In the genomic region with DNA sequence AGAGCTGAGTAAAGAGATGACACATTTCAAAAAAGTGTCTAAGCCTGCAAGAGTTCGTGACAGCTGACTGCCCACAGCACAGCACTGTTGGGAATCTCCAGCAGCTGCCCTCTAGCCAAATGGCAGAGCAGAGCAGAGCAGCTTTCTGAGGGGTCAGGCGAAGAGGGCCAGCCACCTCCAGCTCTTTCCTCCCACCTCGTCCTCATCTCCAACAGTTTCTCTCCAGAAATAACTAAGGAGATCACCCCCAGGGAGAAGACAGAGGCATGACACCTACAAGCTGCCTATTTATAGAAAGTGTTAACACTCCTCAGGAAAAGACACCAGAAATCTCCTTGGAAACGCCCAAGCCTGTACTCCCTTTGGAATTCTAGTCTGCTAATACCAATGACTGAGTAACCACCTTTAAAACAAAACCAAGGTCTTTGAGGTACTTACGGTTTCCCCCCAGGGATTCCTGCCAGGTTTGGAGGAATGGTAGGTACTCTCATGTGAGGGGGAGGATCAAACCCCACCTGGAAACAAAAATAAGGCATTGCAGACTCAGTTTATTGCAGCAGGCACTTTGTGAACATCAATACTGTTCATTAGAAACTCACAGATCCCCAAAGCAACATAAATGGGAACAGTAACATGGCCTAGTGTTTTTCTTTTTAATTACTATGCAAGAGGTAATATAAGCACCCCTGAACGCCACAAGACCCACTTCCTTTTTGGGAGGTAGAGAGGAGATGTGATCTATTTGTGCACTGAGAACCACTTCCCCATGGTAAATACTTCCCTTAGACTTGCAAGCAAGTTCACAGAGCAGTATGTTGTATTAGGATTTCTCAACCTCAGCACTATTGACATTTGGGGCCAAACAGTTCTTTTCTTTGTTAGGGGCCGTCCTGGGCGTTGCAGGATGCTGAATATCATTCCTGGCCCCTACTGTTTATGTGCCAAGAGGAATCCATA, we compare ENCODE assay signal across 11 cellular contexts.
DNase-seq lines count a peak whose midpoint lies in the region; ATAC-seq and TF ChIP-seq lines count a peak whose summit lies in the region.
"Had no signal": no experiment of that assay in that cellular context is flagged by ENCODE, and none has a peak within 500 bp of the region (broad histone marks: within the 10 kb centered on the region; RNA-seq: fewer than 3 reads in every experiment).

No MANE protein-coding gene starts in this region.

- H3K4me1 Mint-ChIP-seq in activated B cell treated with CpG ODN at 0.5 μM for 24 hours, result peaks cover 21% of the 10 kb centered on the region

- H3K36me3 ChIP-seq in BLaER1 treated with 17β-estradiol and CSF1 and Interleukin-3, amounts not matched to agents 10 nM and 100 nM, result peaks cover 0 to 89% (median 58%) of the 10 kb centered on the region in 11 experiments; a peak in 17 of 22 replicates
- peaks cover 32 to 54% of the 10 kb centered on the region in 2 experiments for H3K36me3 ChIP-seq in mesenchymal stem cell (ENCODE audit: control insufficient read depth in 1 of 2, insufficient read depth in 2 of 2, low read depth in 1 of 2, low read length in 2 of 2)

- H2BK15ac ChIP-seq in mesenchymal stem cell (ENCODE audit: low read depth, poor library complexity, severe bottlenecking), result no peak overlapping the region

- H2AK5ac ChIP-seq in mesenchymal stem cell (ENCODE audit: low read length, severe bottlenecking), result no peak overlapping the region

- DNase-seq in activated B cell treated with CpG ODN at 0.5 μM for 24 hours, result no peak
- peak; percentile 72 for DNase-seq in mesenchymal stem cell
- DNase-seq in UCSD-AML1 (lab: John Stamatoyannopoulos, UW; ENCODE audit: unreplicated experiment), result no peak
- DNase-seq: Caco-2, spleen had no signal

- POLR2A ChIA-PET in activated B cell treated with CpG ODN at 0.5 μM for 24 hours (lab: Charles Lee), result no interaction called here

- no peaks in the 10 kb centered on the region for H4K20me1 ChIP-seq in BLaER1 treated with 17β-estradiol and CSF1 and Interleukin-3, amounts not matched to agents 10 nM and 100 nM

- H2AFZ ChIP-seq in mesenchymal stem cell (ENCODE audit: low read depth, low read length), result no peak overlapping the region

- H3K14ac ChIP-seq in mesenchymal stem cell (ENCODE audit: low read length in 2 of 2), result no peak overlapping the region

- H3K4ac ChIP-seq in mesenchymal stem cell (ENCODE audit: low read depth in 1 of 2, low read length in 2 of 2), result peak overlapping the region in 1 of 2 experiments; percentile 57

- no peak overlapping the region for H2BK120ac ChIP-seq in mesenchymal stem cell (ENCODE audit: low read depth, low read length)

- no peak overlapping the region for H3K4me3 ChIP-seq in BLaER1 treated with 17β-estradiol and CSF1 and Interleukin-3, amounts not matched to agents 10 nM and 100 nM
- no peak overlapping the region for H3K4me3 ChIP-seq in mesenchymal stem cell (ENCODE audit: insufficient read depth in 1 of 2, low read depth in 1 of 2, low read length in 2 of 2)
- H3K4me3 ChIP-seq: spleen had no signal

- H3K23ac ChIP-seq in mesenchymal stem cell (ENCODE audit: low read length in 2 of 2), result no peak overlapping the region

- H3K4me1 ChIP-seq in BLaER1 treated with 17β-estradiol and CSF1 and Interleukin-3, amounts not matched to agents 10 nM and 100 nM, result peaks cover 14 to 39% (median 31%) of the 10 kb centered on the region in 10 experiments
- H3K4me1 ChIP-seq in mesenchymal stem cell (ENCODE audit: control insufficient read depth, insufficient read depth, low read depth, low read length), result peaks cover 2% of the 10 kb centered on the region
- H3K4me1 ChIP-seq: Caco-2 had no signal

- H3K4me2 ChIP-seq in BLaER1 treated with 17β-estradiol and CSF1 and Interleukin-3, amounts not matched to agents 10 nM and 100 nM, result peak overlapping the region; percentile 48 to 86 (median 70)
- peak overlapping the region; percentile 5 for H3K4me2 ChIP-seq in mesenchymal stem cell (ENCODE audit: low read length, poor library complexity, severe bottlenecking)

- no peak overlapping the region for H3K18ac ChIP-seq in mesenchymal stem cell (ENCODE audit: low read depth in 1 of 2, low read length in 2 of 2)

- no peaks in the 10 kb centered on the region for H3K27me3 Mint-ChIP-seq in activated B cell treated with CpG ODN at 0.5 μM for 24 hours

- no peak for TF ChIP-seq CTCF in activated B cell treated with CpG ODN at 0.5 μM for 24 hours (IDR thresholded peaks at IDR 0.05)

- peak overlapping the region; percentile 2 for H3K4me3 Mint-ChIP-seq in activated B cell treated with CpG ODN at 0.5 μM for 24 hours

- H3K9me3 ChIP-seq in BLaER1 treated with 17β-estradiol and CSF1 and Interleukin-3, amounts not matched to agents 10 nM and 100 nM (replicated peaks in 1 of 11), result peaks cover 0 to 21% (median 0%) of the 10 kb centered on the region in 11 experiments; a peak in 7 of 22 replicates
- no peaks in the 10 kb centered on the region for H3K9me3 ChIP-seq in mesenchymal stem cell (ENCODE audit: control insufficient read depth, low read length)
- H3K9me3 ChIP-seq: Caco-2, spleen had no signal

- peak overlapping the region in 3 of 11 experiments; percentile 11 to 21 (median 16); a peak in 4 of 22 replicates for H3K27ac ChIP-seq in BLaER1 treated with 17β-estradiol and CSF1 and Interleukin-3, amounts not matched to agents 10 nM and 100 nM
- H3K27ac ChIP-seq in mesenchymal stem cell (ENCODE audit: low read length, poor library complexity, severe bottlenecking), result peak overlapping the region; percentile 50

- peak overlapping the region in 1 of 2 experiments; percentile 51 for H2BK12ac ChIP-seq in mesenchymal stem cell (ENCODE audit: low read length in 2 of 2)

- no peaks in the 10 kb centered on the region for H3K9me3 Mint-ChIP-seq in activated B cell treated with CpG ODN at 0.5 μM for 24 hours

- H3K79me1 ChIP-seq in mesenchymal stem cell (replicated peaks; ENCODE audit: low read length, poor library complexity, severe bottlenecking), result peaks cover 3% of the 10 kb centered on the region

- no peak overlapping the region for H4K91ac ChIP-seq in mesenchymal stem cell (ENCODE audit: low read length)

- H2BK5ac ChIP-seq in mesenchymal stem cell (ENCODE audit: low read depth, low read length, poor library complexity, severe bottlenecking), result no peak overlapping the region

- H3K36me3 Mint-ChIP-seq in activated B cell treated with CpG ODN at 0.5 μM for 24 hours (ENCODE audit: low read depth), result peaks cover 79% of the 10 kb centered on the region

- H4K8ac ChIP-seq in mesenchymal stem cell (ENCODE audit: low read length), result no peak overlapping the region

- WGBS in mesenchymal stem cell, result 64% methylated on average over 7 of the region's 8 CpGs

- H3K9ac ChIP-seq in BLaER1 treated with 17β-estradiol and CSF1 and Interleukin-3, amounts not matched to agents 10 nM and 100 nM, result 0 out of 22 replicates have a peak overlapping the region, but pooled peaks of 1 of the 11 experiments have one; percentile 1
- H3K9ac ChIP-seq in mesenchymal stem cell (ENCODE audit: low read length), result no peak overlapping the region

- no peaks in the 10 kb centered on the region for H3K27me3 ChIP-seq in BLaER1 treated with 17β-estradiol and CSF1 and Interleukin-3, amounts not matched to agents 10 nM and 100 nM
- H3K27me3 ChIP-seq in mesenchymal stem cell (ENCODE audit: control insufficient read depth in 1 of 2, insufficient read depth in 1 of 2, low read length in 2 of 2), result no peaks in the 10 kb centered on the region
- H3K27me3 ChIP-seq: spleen had no signal

- peak overlapping the region; percentile 30 for H3K27ac Mint-ChIP-seq in activated B cell treated with CpG ODN at 0.5 μM for 24 hours

- ATAC-seq in HG03565 (IDR thresholded peaks at IDR 0.05; ENCODE audit: unreplicated experiment), result peak; percentile 93
- peak; percentile 61 for ATAC-seq in activated B cell treated with CpG ODN at 0.5 μM for 24 hours (ENCODE audit: low read depth)
- ATAC-seq in HG02938 (IDR thresholded peaks at IDR 0.05; ENCODE audit: unreplicated experiment), result no peak
- no peak for ATAC-seq in GM19463 (IDR thresholded peaks at IDR 0.05; ENCODE audit: unreplicated experiment)
- ATAC-seq in GM18861 (IDR thresholded peaks at IDR 0.05; ENCODE audit: unreplicated experiment), result no peak
- ATAC-seq: Panc1 had no signal

- CTCF ChIA-PET in activated B cell treated with CpG ODN at 0.5 μM for 24 hours (lab: Charles Lee), result no interaction called here

- intact Hi-C loops in activated B cell treated with CpG ODN at 0.5 μM for 24 hours (cut with micrococcal nuclease), result no loop called here

Comparison
In these comparisons a context has a peak if more than half of its experiments do, and no peak if none do; other contexts are left out.
1. ATAC-seq: peak in HG03565 (single experiment) and activated B cell treated with CpG ODN at 0.5 μM for 24 hours (single experiment); none in HG02938 (single experiment), GM19463 (single experiment) and GM18861 (single experiment).